8 cellular contexts compared by ENCODE assay signal in the genomic region with DNA sequence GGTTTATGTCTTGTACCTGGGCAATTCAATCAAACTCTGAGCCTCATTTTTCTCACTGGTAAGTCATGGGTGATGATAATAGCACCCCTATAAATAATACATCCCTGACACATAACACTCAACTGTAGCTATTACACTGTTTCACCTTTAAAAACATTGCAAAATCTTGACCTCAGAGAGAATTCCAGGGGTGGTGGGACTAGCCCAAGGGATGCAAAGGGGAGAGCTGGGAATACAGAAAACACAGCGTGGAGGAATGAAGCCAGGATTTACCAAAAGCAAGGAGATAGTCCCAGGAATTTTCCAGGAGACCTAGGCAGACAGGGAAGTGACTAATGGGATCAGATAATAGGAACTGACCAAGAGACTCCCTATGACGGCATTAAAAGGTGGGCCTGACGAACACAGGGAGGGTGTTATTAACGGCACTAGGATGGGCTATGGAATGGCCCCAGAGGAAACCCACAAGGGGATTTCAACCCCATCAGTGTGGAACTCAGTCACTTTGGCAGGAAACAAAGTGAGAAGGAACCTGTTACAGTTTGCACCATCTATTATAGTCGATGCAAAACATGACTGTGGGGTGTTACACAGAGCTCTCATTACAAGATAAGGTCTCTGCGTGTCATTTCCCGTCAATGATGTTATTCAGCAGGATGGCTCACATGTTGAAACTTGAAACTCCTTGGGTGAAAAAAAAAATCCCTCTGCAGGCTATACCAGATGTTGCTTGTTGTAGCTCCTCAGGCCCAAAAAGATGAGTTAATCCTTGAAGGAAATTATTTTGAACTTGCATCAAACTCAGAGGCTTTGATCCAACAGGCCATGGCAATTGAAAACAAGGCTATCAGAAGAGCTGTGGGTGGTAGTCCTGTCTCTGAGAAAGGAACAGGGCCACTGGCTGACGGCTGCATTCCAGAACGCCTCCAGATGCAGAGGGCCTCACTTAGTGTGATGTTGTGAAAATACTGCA. TPM values are rescaled to one million over a fixed set of nuclear protein-coding genes. Genes with fewer than 3 reads are reported as not detected.
A peak's percentile ranks its signal among the peaks of the same experiment; 100 is the strongest.
DNase-seq lines count a peak whose midpoint lies in the region; ATAC-seq and TF ChIP-seq lines count a peak whose summit lies in the region.

No MANE protein-coding gene starts in this region.

- no peak overlapping the region for H3K4me3 ChIP-seq in colonic mucosa

- DNase-seq in GM13977 (ENCODE audit: low spot score): peak; percentile 53
- no peak for DNase-seq in colonic mucosa
- no peak for DNase-seq in SHP77 (lab: John Stamatoyannopoulos, UW)
- no peak for DNase-seq in HuH-7.5 (ENCODE audit: low spot score)
- no peak for DNase-seq in central memory CD4-positive, alpha-beta T cell

- H3K27me3 Mint-ChIP-seq in IgD-negative memory B cell (no peaks in the 10 kb centered on the region), nephron (ENCODE audit: low read depth) (no peaks in the 10 kb centered on the region)

- ATAC-seq in GM21576 (IDR thresholded peaks at IDR 0.05; ENCODE audit: unreplicated experiment): peak; percentile 72

- intact Hi-C loops in colonic mucosa (cut with DNase I): loop anchor here (5.0 to 10.0 kb wide), 2 partner anchors 546 to 769 kb away; a partner anchor contains a TSS

- no peaks in the 10 kb centered on the region for H3K4me1 ChIP-seq in colonic mucosa

- H3K27ac ChIP-seq in colonic mucosa: peak overlapping the region; percentile 50

- H3K9me3 ChIP-seq in colonic mucosa: no peaks in the 10 kb centered on the region

- H3K4me1 Mint-ChIP-seq in IgD-negative memory B cell: peaks cover 51 to 65% (median 58%) of the 10 kb centered on the region in 3 donors
- peaks cover 44% of the 10 kb centered on the region for H3K4me1 Mint-ChIP-seq in nephron

- H3K27ac Mint-ChIP-seq in IgD-negative memory B cell (peak overlapping the region; percentile 79 to 99 (median 93)), nephron (peak overlapping the region; percentile 61 to 93 (median 80))

- H3K4me3 Mint-ChIP-seq in IgD-negative memory B cell: peak overlapping the region in 3 of 4 donors; percentile 58 to 75 (median 61)
- no peak overlapping the region for H3K4me3 Mint-ChIP-seq in nephron

- TF ChIP-seq CTCF in GM13977 (IDR thresholded peaks at IDR 0.05; ENCODE audit: extremely low read depth, insufficient read depth, missing control alignments) (no peak), colonic mucosa (IDR thresholded peaks at IDR 0.05) (no peak), nephron (IDR thresholded peaks at IDR 0.05; ENCODE audit: unreplicated experiment in 3 of 3) (no peak)

- no peaks in the 10 kb centered on the region for H3K27me3 ChIP-seq in colonic mucosa

- H3K36me3 ChIP-seq in colonic mucosa: no peaks in the 10 kb centered on the region

- in situ Hi-C loops in GM13977 (cut with MboI; ENCODE audit: low pct_unique_long_range_greater_than_20kb, low sequenced_read_pairs, unreplicated experiment): loop anchor here (10.0 to 25.0 kb wide), 2 partner anchors 549 to 801 kb away; a partner anchor contains a TSS

- H3K9me3 Mint-ChIP-seq in IgD-negative memory B cell: no peaks in the 10 kb centered on the region
- H3K9me3 Mint-ChIP-seq in nephron: no peaks in the 10 kb centered on the region

- no peaks in the 10 kb centered on the region for H3K36me3 Mint-ChIP-seq in IgD-negative memory B cell
- no peaks in the 10 kb centered on the region for H3K36me3 Mint-ChIP-seq in nephron (ENCODE audit: low read depth)

- peak overlapping the region in 1 of 2 donors; percentile 1 for H3K9ac ChIP-seq in colonic mucosa (ENCODE audit: low read depth in 2 of 2, low read length in 2 of 2)

RNA-seq across cellular contexts. Expression of a gene that starts 58.7 kb away (rescaled TPM):
- polyA plus RNA-seq in IgD-negative memory B cell: 7.4 TPM
- 10 to 100 TPM in 1 of 2 donors, 1 to 10 TPM in 1; 4.0 to 10.0 TPM for total RNA-seq in colonic mucosa

Comparison
In these comparisons a context has a peak if more than half of its experiments do, and no peak if none do; other contexts are left out.
1. H3K4me3 Mint-ChIP-seq: peak in IgD-negative memory B cell (3 of 4); none in nephron (0 of 3).